In the genomic region with DNA sequence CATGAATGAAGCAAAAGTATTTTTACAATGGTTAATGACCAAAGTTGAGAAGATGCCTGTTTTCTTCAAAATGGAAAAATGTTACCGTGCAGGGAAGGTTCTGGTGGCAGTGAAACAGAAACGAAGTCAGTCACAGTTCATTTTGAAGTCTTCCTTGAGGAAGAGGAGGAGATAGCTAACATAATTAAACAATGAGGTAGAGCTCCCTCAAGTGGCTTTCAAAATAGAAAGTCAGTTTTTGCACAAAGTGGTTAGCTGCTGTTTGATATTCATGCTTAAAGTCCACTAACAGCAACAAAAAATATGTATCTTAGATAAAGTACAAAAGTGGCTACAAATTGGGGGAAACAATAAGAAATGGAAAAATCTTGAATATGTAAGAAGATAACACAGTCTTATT, we compare ENCODE assay signal across 9 cellular contexts.
DNase-seq lines count a peak whose midpoint lies in the region; ATAC-seq, FAIRE-seq and TF ChIP-seq lines count a peak whose summit lies in the region.
"Had no signal": no experiment of that assay in that cellular context is flagged by ENCODE, and none has a peak within 500 bp of the region (broad histone marks: within the 10 kb centered on the region; RNA-seq: fewer than 3 reads in every experiment).

No MANE protein-coding gene starts in this region.

- no peaks in the 10 kb centered on the region for H3K36me3 ChIP-seq in KMS-11 (ENCODE audit: insufficient read depth)
- H3K36me3 ChIP-seq in GM12878 (ENCODE audit: control insufficient read depth in 2 of 2, insufficient read depth in 2 of 2, low read length in 1 of 2): no peaks in the 10 kb centered on the region
- no peaks in the 10 kb centered on the region for H3K36me3 ChIP-seq in naive thymus-derived CD4-positive, alpha-beta T cell (ENCODE audit: control insufficient read depth in 2 of 3, insufficient read depth in 3 of 3, low read length in 3 of 3)
- H3K36me3 ChIP-seq: esophagus squamous epithelium had no signal

- no peak for FAIRE-seq in GM12878 (lab: Jason Lieb, UNC)

- H3K36me3 Mint-ChIP-seq in naive thymus-derived CD4-positive, alpha-beta T cell: no peaks in the 10 kb centered on the region

- peak overlapping the region; percentile 15 for H3K4me2 ChIP-seq in KMS-11
- H3K4me2 ChIP-seq in GM12878 (ENCODE audit: control insufficient read depth, insufficient read depth): no peak overlapping the region

- no peaks in the 10 kb centered on the region for H3K9me3 Mint-ChIP-seq in naive thymus-derived CD4-positive, alpha-beta T cell

- H3K4me1 Mint-ChIP-seq in naive thymus-derived CD4-positive, alpha-beta T cell: peaks cover 0 to 7% (median 5%) of the 10 kb centered on the region in 7 donors

- no peak overlapping the region for H3K4me3 ChIP-seq in KMS-11 (IDR thresholded peaks at IDR 0.05; ENCODE audit: insufficient read depth, low read depth, low read length)
- no peak overlapping the region for H3K4me3 ChIP-seq in GM12878
- no peak overlapping the region for H3K4me3 ChIP-seq in naive thymus-derived CD4-positive, alpha-beta T cell (ENCODE audit: low read length)
- H3K4me3 ChIP-seq: esophagus squamous epithelium had no signal

- TF ChIP-seq RAD21 in GM12878 (IDR thresholded peaks at IDR 0.05; ENCODE audit: insufficient read depth, low read depth, low read length): peak; percentile 45; the same call in 1 of the 2 replicates

- in situ Hi-C loops in GM12878 (cut with MboI): no loop called here

- POLR2A ChIA-PET in GM12878 (lab: Charles Lee): no interaction called here
- POLR2A ChIA-PET in naive thymus-derived CD4-positive, alpha-beta T cell (lab: Charles Lee): interaction anchor here (0.6 kb wide), 1 partner anchor 463 kb away, joined by 3 read pairs; no protein-coding TSS in a partner anchor

- H4K20me1 ChIP-seq in KMS-11 (ENCODE audit: insufficient read depth) (no peaks in the 10 kb centered on the region), GM12878 (ENCODE audit: control insufficient read depth, insufficient read depth) (no peaks in the 10 kb centered on the region)

- H3K27ac ChIP-seq in KMS-11: no peak overlapping the region
- H3K27ac ChIP-seq in GM12878 (ENCODE audit: control insufficient read depth, insufficient read depth): no peak overlapping the region
- no peak overlapping the region for H3K27ac ChIP-seq in naive thymus-derived CD4-positive, alpha-beta T cell (ENCODE audit: low read depth, low read length)
- H3K27ac ChIP-seq: esophagus squamous epithelium had no signal

- BruUV-seq in GM12878 (replicated peaks; lab: Mats Ljungman, UMichigan): no TSS peak

- 14% methylated on average over 2 of the region's 2 CpGs for WGBS in GM12878 (ENCODE audit: insufficient coverage, insufficient replicate concordance, low lambda C conversion rate, missing lambda C conversion rate)

- CTCF ChIA-PET in GM12878 (lab: Yijun Ruan, JAX): interaction anchor here (0.6 to 2.8 kb wide), 33 partner anchors 9 to 954 kb away, joined by 3 to 51 read pairs (median 4); no protein-coding TSS in a partner anchor
- CTCF ChIA-PET in naive thymus-derived CD4-positive, alpha-beta T cell (lab: Charles Lee): no interaction called here

- H3K27me3 ChIP-seq in KMS-11 (ENCODE audit: insufficient read depth, low read depth) (no peaks in the 10 kb centered on the region), GM12878 (replicated peaks in 1 of 2; ENCODE audit: control insufficient read depth in 2 of 2, insufficient read depth in 2 of 2, low read length in 1 of 2) (no peaks in the 10 kb centered on the region)
- no peaks in the 10 kb centered on the region for H3K27me3 ChIP-seq in naive thymus-derived CD4-positive, alpha-beta T cell (ENCODE audit: control insufficient read depth in 2 of 2, insufficient read depth in 2 of 2, low read length in 2 of 2)
- H3K27me3 ChIP-seq: esophagus squamous epithelium had no signal

- ATAC-seq in GM12878: peak; percentile 76
- no peak for ATAC-seq in naive thymus-derived CD4-positive, alpha-beta T cell
- no peak for ATAC-seq in GM18520 (IDR thresholded peaks at IDR 0.05; ENCODE audit: unreplicated experiment)

- TF ChIP-seq POLR2A in GM12878 (IDR thresholded peaks at IDR 0.05; ENCODE audit: low read depth, low read length): no peak

- RAD21 ChIA-PET in GM12878 (lab: Charles Lee; ENCODE audit: unreplicated experiment): interaction anchor here (0.6 to 4.2 kb wide), 17 partner anchors 36 to 483 kb away, joined by 3 to 60 read pairs (median 4); no protein-coding TSS in a partner anchor

- no peaks in the 10 kb centered on the region for H3K79me2 ChIP-seq in KMS-11 (ENCODE audit: insufficient read depth, low read depth)
- no peaks in the 10 kb centered on the region for H3K79me2 ChIP-seq in GM12878 (ENCODE audit: control insufficient read depth, insufficient read depth, low read length)

- intact Hi-C loops in GM12878 (cut with micrococcal nuclease; ENCODE audit: unreplicated experiment): loop anchor here (2.0 kb wide), 1 partner anchor 334 kb away; no protein-coding TSS in a partner anchor
- intact Hi-C loops in naive thymus-derived CD4-positive, alpha-beta T cell (cut with micrococcal nuclease): loop anchor here (1.0 to 2.0 kb wide), 5 partner anchors 59 to 480 kb away; no protein-coding TSS in a partner anchor

- H3K27ac Mint-ChIP-seq in naive thymus-derived CD4-positive, alpha-beta T cell: peak overlapping the region in 2 of 9 donors; percentile 43 to 51

- peak overlapping the region; percentile 47 for H2AFZ ChIP-seq in KMS-11 (ENCODE audit: low read depth)
- peak overlapping the region; percentile 78 for H2AFZ ChIP-seq in GM12878 (ENCODE audit: control insufficient read depth, low read depth, low read length)

- H3K9me3 ChIP-seq in GM12878 (replicated peaks; ENCODE audit: control insufficient read depth, insufficient read depth, low read length): no peaks in the 10 kb centered on the region
- H3K9me3 ChIP-seq in naive thymus-derived CD4-positive, alpha-beta T cell (ENCODE audit: control insufficient read depth in 2 of 3, low read length in 3 of 3): no peaks in the 10 kb centered on the region
- H3K9me3 ChIP-seq: esophagus squamous epithelium had no signal

- TF ChIP-seq EP300 in GM12878 (IDR thresholded peaks at IDR 0.05; ENCODE audit: borderline replicate concordance in 1 of 2, control insufficient read depth in 1 of 2, low read depth in 2 of 2, low read length in 2 of 2): no peak

- peaks cover 0 to 22% (median 0%) of the 10 kb centered on the region in 5 donors for H3K27me3 Mint-ChIP-seq in naive thymus-derived CD4-positive, alpha-beta T cell

- DNase-seq in GM12878 (ENCODE audit: low read depth, low spot score) (peak; percentile 12), activated T-cell treated with anti-CD3 and anti-CD28 coated beads for 4 hours (no peak), NCI-H524 treated with DMSO at 0.1 percent for 48 hours (lab: John Stamatoyannopoulos, UW) (no peak)
- peak in 1 of 9 donors; percentile 1 for DNase-seq in naive thymus-derived CD4-positive, alpha-beta T cell
- DNase-seq in activated CD4-positive, alpha-beta T cell treated with anti-CD3 and anti-CD28 coated beads for 48 hours: no peak
- DNase-seq: esophagus squamous epithelium had no signal

- peak overlapping the region in 6 of 10 donors; percentile 22 to 68 (median 48) for H3K4me3 Mint-ChIP-seq in naive thymus-derived CD4-positive, alpha-beta T cell

- SMC1A ChIA-PET in GM12878 (lab: Charles Lee; ENCODE audit: uncharacterized antibody, unreplicated experiment): interaction anchor here (0.6 to 2.7 kb wide), 35 partner anchors 8 to 965 kb away, joined by 3 to 41 read pairs (median 4); a partner anchor contains a TSS

- peak; percentile 24 for TF ChIP-seq CTCF in GM12873 (IDR thresholded peaks at IDR 0.05; ENCODE audit: insufficient read depth, low read depth, low read length, missing control alignments)
- peak; percentile 56 for TF ChIP-seq CTCF in KMS-11 (conservative IDR thresholded peaks at IDR 0.05; ENCODE audit: low read depth, low read length)
- TF ChIP-seq CTCF in GM12878 (IDR thresholded peaks at IDR 0.05 in 2 of 3, conservative IDR thresholded peaks at IDR 0.05 in 1 of 3; ENCODE audit: control insufficient read depth in 2 of 3, extremely low read depth in 1 of 3, insufficient read depth in 1 of 3, low read depth in 3 of 3, low read length in 3 of 3): peak; percentile 30 to 52 (median 35); a peak in 4 of 6 replicates

- H3K4me1 ChIP-seq in KMS-11 (ENCODE audit: low read depth, poor library complexity, severe bottlenecking): no peaks in the 10 kb centered on the region
- no peaks in the 10 kb centered on the region for H3K4me1 ChIP-seq in GM12878 (ENCODE audit: control insufficient read depth, insufficient read depth, low read length)
- no peaks in the 10 kb centered on the region for H3K4me1 ChIP-seq in naive thymus-derived CD4-positive, alpha-beta T cell (ENCODE audit: control insufficient read depth in 2 of 2, insufficient read depth in 2 of 2, low read length in 2 of 2)

- no peak overlapping the region for H3K9ac ChIP-seq in KMS-11
- H3K9ac ChIP-seq in GM12878 (ENCODE audit: control insufficient read depth, insufficient read depth, low read length): no peak overlapping the region

TF ChIP-seq in GM12878, 131 proteins besides CTCF, POLR2A, EP300 and RAD21 (continues in another document):
- TF ChIP-seq SMC3 (IDR thresholded peaks at IDR 0.05; ENCODE audit: borderline replicate concordance, low read length): peak; percentile 18; the same call in 1 of the 2 replicates
